Comparison of ENCODE assay signal across 11 cellular contexts in genomic region chr6:124995131-124995530, GRCh38.
"Had no signal": no experiment of that assay in that cellular context is flagged by ENCODE, and none has a peak within 500 bp of the region (broad histone marks: within the 10 kb centered on the region; RNA-seq: fewer than 3 reads in every experiment).

No MANE protein-coding gene starts in this region.

- H3K27ac ChIP-seq: stomach had no signal

- H3K36me3 ChIP-seq: stomach, thoracic aorta had no signal

- DNase-seq: activated effector memory CD4-positive, alpha-beta T cell treated with Interleukin-2 at 50 U/mL for 16 hours; amniotic stem cell; dermis blood vessel endothelial cell; endodermal cell; mammary epithelial cell; nucleus accumbens; stomach had no signal

- H3K4me3 ChIP-seq: stomach, thoracic aorta had no signal

- ATAC-seq: activated CD4-positive, CD25-positive, alpha-beta regulatory T cell treated with anti-CD3 and anti-CD28 coated beads, Interleukin-2, amount 50 U/mL, for 24 hours; esophagus mucosa; natural killer cell treated with Interleukin-12 subunit alpha and Interleukin-12 subunit beta and Interleukin-15 and Interleukin-18, amount 100 ng/mL, for 72 hours had no signal

- H3K27me3 ChIP-seq: stomach had no signal

- H3K9me3 ChIP-seq: stomach, thoracic aorta had no signal
